In the genomic region with DNA sequence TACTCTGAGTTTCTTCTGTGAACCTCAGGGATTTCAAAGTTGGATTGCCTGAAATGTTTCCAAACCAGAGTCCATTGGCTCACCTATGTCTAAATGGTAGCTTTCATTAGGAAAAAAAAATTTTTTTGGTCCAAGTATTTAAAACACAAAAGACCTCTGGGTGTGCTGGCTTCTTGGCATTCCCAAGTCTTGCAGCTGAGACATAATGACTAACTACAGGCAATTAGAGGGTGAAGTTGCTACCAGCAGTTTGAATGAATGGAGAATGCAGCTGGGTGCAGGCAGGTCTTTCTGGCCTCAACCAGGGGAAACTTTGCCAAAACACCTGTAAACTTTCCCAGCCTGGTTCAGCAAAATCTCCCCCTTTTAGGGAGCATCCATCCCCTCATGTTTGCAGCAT, we compare ENCODE assay signal across 26 cellular contexts.
"Had no signal": no experiment of that assay in that cellular context is flagged by ENCODE, and none has a peak within 500 bp of the region (broad histone marks: within the 10 kb centered on the region; RNA-seq: fewer than 3 reads in every experiment).

No MANE protein-coding gene starts in this region.

- H3K4me3 ChIP-seq: thoracic aorta, upper lobe of right lung had no signal

- H3K4me1 ChIP-seq: upper lobe of right lung had no signal

- H3K27ac Mint-ChIP-seq: activated B cell treated with CpG ODN at 0.5 μM for 24 hours; activated CD4-positive, alpha-beta T cell treated with anti-CD3 and anti-CD28 coated beads for 36 hours; activated naive CD8-positive, alpha-beta T cell treated with anti-CD3 and anti-CD28 coated beads for 36 hours; activated T-cell treated with anti-CD3 and anti-CD28 coated beads, Interleukin-2, amount 50 U/mL, for 24 hours; activated T-helper 2 cell treated with anti-CD3 and anti-CD28 coated beads, Interferon-gamma antibody, Interleukin-2, Interleukin-4, amounts not matched to agents 10 μg/mL and 5 μg/mL and 100 μg/mL, durations not matched to agents 14 hours and 24 hours and 36 hours; dendritic cell treated with granulocyte-macrophage colony-stimulating factor and Interleukin-4, amounts not matched to agents 40 ng/mL and 50 ng/mL, for 4 days; memory B cell; T-helper 1 cell treated with Interleukin-12 subunit alpha and Interleukin-12 subunit beta and Interleukin-4 antibody, amounts not matched to agents 30 μg/mL and 1 μg/mL, for 36 hours had no signal

- H3K36me3 Mint-ChIP-seq: activated naive CD8-positive, alpha-beta T cell treated with anti-CD3 and anti-CD28 coated beads for 36 hours had no signal

- H3K4me3 Mint-ChIP-seq: activated B cell treated with CpG ODN at 0.5 μM for 24 hours; activated CD4-positive, alpha-beta T cell treated with anti-CD3 and anti-CD28 coated beads for 36 hours; activated naive CD8-positive, alpha-beta T cell treated with anti-CD3 and anti-CD28 coated beads for 36 hours; activated T-cell treated with anti-CD3 and anti-CD28 coated beads, Interleukin-2, amount 50 U/mL, for 24 hours; dendritic cell treated with granulocyte-macrophage colony-stimulating factor and Interleukin-4, amounts not matched to agents 40 ng/mL and 50 ng/mL, for 4 days; memory B cell; T-helper 1 cell treated with Interleukin-12 subunit alpha and Interleukin-12 subunit beta and Interleukin-4 antibody, amounts not matched to agents 30 μg/mL and 1 μg/mL, for 36 hours had no signal

- FAIRE-seq: endometrium had no signal

- H3K36me3 ChIP-seq: brain microvascular endothelial cell, thoracic aorta, upper lobe of right lung had no signal

- DNase-seq: activated B cell treated with CpG ODN at 0.5 μM for 24 hours; activated CD4-positive, alpha-beta T cell treated with anti-CD3 and anti-CD28 coated beads for 36 hours; activated CD4-positive, alpha-beta T cell treated with anti-CD3 and anti-CD28 coated beads, Interleukin-2, amount 50 U/mL, for 4 hours; activated CD8-positive, alpha-beta memory T cell treated with anti-CD3 and anti-CD28 coated beads for 24 hours; activated CD8-positive, alpha-beta memory T cell treated with anti-CD3 and anti-CD28 coated beads, Interleukin-2, amount 50 U/mL, for 4 hours; activated naive CD4-positive, alpha-beta T cell treated with Interleukin-2 at 50 U/mL for 16 hours; activated naive CD8-positive, alpha-beta T cell treated with anti-CD3 and anti-CD28 coated beads for 36 hours; activated T-cell treated with anti-CD3 and anti-CD28 coated beads, Interleukin-2, amount 50 U/mL, for 24 hours; brain microvascular endothelial cell; caudate nucleus; effector CD4-positive, alpha-beta T cell; erythroblast; foreskin fibroblast; glutamatergic neuron; hippocampal formation; left cardiac atrium; stimulated activated CD4-positive, alpha-beta T cell treated with anti-CD3 and anti-CD28 coated beads, Interleukin-4, amount 100 ng/mL, for 24 hours; stimulated activated naive CD4-positive, alpha-beta T cell treated with Interleukin-2 at 50 U/mL for 16 hours; T1000; upper lobe of right lung had no signal

- H3K9me3 ChIP-seq: thoracic aorta, upper lobe of right lung had no signal

- H3K4me1 Mint-ChIP-seq: activated B cell treated with CpG ODN at 0.5 μM for 24 hours; activated naive CD8-positive, alpha-beta T cell treated with anti-CD3 and anti-CD28 coated beads for 36 hours; memory B cell had no signal

- H3K27ac ChIP-seq: brain microvascular endothelial cell, thoracic aorta, upper lobe of right lung had no signal

- ATAC-seq: activated CD4-positive, alpha-beta T cell treated with anti-CD3 and anti-CD28 coated beads for 36 hours; left cardiac atrium; upper lobe of right lung had no signal

- H3K9me3 Mint-ChIP-seq: activated naive CD8-positive, alpha-beta T cell treated with anti-CD3 and anti-CD28 coated beads for 36 hours; activated T-cell treated with anti-CD3 and anti-CD28 coated beads, Interleukin-2, amount 50 U/mL, for 24 hours; activated T-helper 2 cell treated with anti-CD3 and anti-CD28 coated beads, Interferon-gamma antibody, Interleukin-2, Interleukin-4, amounts not matched to agents 10 μg/mL and 5 μg/mL and 100 μg/mL, durations not matched to agents 14 hours and 24 hours and 36 hours had no signal

- H3K27me3 ChIP-seq: brain microvascular endothelial cell, upper lobe of right lung had no signal
